16 cellular contexts compared by ENCODE assay signal in genomic region chr1:179058343-179059184, GRCh38. TPM values are rescaled to one million over a fixed set of nuclear protein-coding genes. Genes with fewer than 3 reads are reported as not detected.
A peak's percentile ranks its signal among the peaks of the same experiment; 100 is the strongest.
DNase-seq lines count a peak whose midpoint lies in the region; ATAC-seq and TF ChIP-seq lines count a peak whose summit lies in the region.
"Had no signal": no experiment of that assay in that cellular context is flagged by ENCODE, and none has a peak within 500 bp of the region (broad histone marks: within the 10 kb centered on the region; RNA-seq: fewer than 3 reads in every experiment).

No MANE protein-coding gene starts in this region.

- TF ChIP-seq CTCF in osteoblast (IDR thresholded peaks at IDR 0.05; ENCODE audit: extremely low read depth, low read depth, low read length): no peak

- H3K36me3 ChIP-seq in GM23248 (ENCODE audit: low read depth) (no peaks in the 10 kb centered on the region; the same call in 1 of the 2 replicates), NT2/D1 (ENCODE audit: insufficient read depth, insufficient read length, low read length) (peaks cover 21% of the 10 kb centered on the region), osteoblast (ENCODE audit: insufficient read depth, low read length) (no peaks in the 10 kb centered on the region)
- H3K36me3 ChIP-seq: cardiac muscle cell had no signal

- peak overlapping the region; percentile 8; the same call in 1 of the 2 replicates for H2AFZ ChIP-seq in GM23248
- H2AFZ ChIP-seq in osteoblast (ENCODE audit: low read length): no peak overlapping the region

- WGBS in GM23248 (ENCODE audit: low coverage in 1 of 2, low lambda C conversion rate in 2 of 2, missing lambda C conversion rate in 2 of 2), 2 experiments: 98 to 100% methylated on average over 1 of the region's 1 CpG

- peak overlapping the region; percentile 43 for H3K9ac ChIP-seq in GM23248
- H3K9ac ChIP-seq in NT2/D1 (ENCODE audit: insufficient read length, low read depth): no peak overlapping the region

- ATAC-seq in GM19455 (IDR thresholded peaks at IDR 0.05; ENCODE audit: unreplicated experiment): no peak
- ATAC-seq: esophagus mucosa; naive thymus-derived CD8-positive, alpha-beta T cell had no signal

- H3K27ac ChIP-seq in GM23248 (peak overlapping the region; percentile 76), osteoblast (ENCODE audit: low read depth, low read length) (peak overlapping the region; percentile 81)
- H3K27ac ChIP-seq: cardiac muscle cell, upper lobe of left lung had no signal

- H3K9me3 ChIP-seq in GM23248 (ENCODE audit: low read depth) (no peaks in the 10 kb centered on the region), NT2/D1 (ENCODE audit: insufficient read depth, low read length) (no peaks in the 10 kb centered on the region), osteoblast (ENCODE audit: low read depth, low read length) (no peaks in the 10 kb centered on the region)
- H3K9me3 ChIP-seq: upper lobe of left lung had no signal

- H3K4me2 ChIP-seq in GM23248 (ENCODE audit: unreplicated experiment): peak overlapping the region; percentile 76
- peak overlapping the region; percentile 33 for H3K4me2 ChIP-seq in osteoblast (ENCODE audit: insufficient read depth, low read length)

- H3K79me2 ChIP-seq in GM23248 (ENCODE audit: insufficient read depth): no peaks in the 10 kb centered on the region
- peaks cover 6% of the 10 kb centered on the region for H3K79me2 ChIP-seq in osteoblast (ENCODE audit: insufficient read depth, low read length)

- in situ Hi-C loops in GM23248 (cut with MboI): no loop called here

- peak; percentile 61 for DNase-seq in GM23248
- peak; percentile 18 for DNase-seq in NT2/D1 (ENCODE audit: low read depth, low spot score)
- DNase-seq in fibroblast of peridontal ligament (ENCODE audit: extremely low read depth): peak; percentile 66
- no peak for DNase-seq in osteoblast (ENCODE audit: insufficient read length, low spot score, missing footprints)
- no peak for DNase-seq in hippocampal formation (lab: John Stamatoyannopoulos, UW)
- no peak for DNase-seq in NCI-H1417 treated with DMSO at 0.1 percent for 48 hours (lab: John Stamatoyannopoulos, UW)
- DNase-seq in NCI-H1048 (lab: John Stamatoyannopoulos, UW): no peak
- DNase-seq: activated effector memory CD4-positive, alpha-beta T cell treated with anti-CD3 and anti-CD28 coated beads, Interleukin-2, amount 50 U/mL, for 16 hours; DMS53; immature natural killer cell; naive thymus-derived CD8-positive, alpha-beta T cell; NCI-H2107; upper lobe of left lung had no signal

- H3K4me1 ChIP-seq in GM23248 (ENCODE audit: insufficient read depth) (peaks cover 34% of the 10 kb centered on the region), NT2/D1 (ENCODE audit: insufficient read depth, insufficient read length) (peaks cover 5% of the 10 kb centered on the region), osteoblast (ENCODE audit: insufficient read depth, low read length) (peaks cover 25% of the 10 kb centered on the region)
- H3K4me1 ChIP-seq: upper lobe of left lung had no signal

- no peaks in the 10 kb centered on the region for H3K27me3 ChIP-seq in GM23248 (replicated peaks; ENCODE audit: insufficient read depth)
- no peaks in the 10 kb centered on the region for H3K27me3 ChIP-seq in NT2/D1 (ENCODE audit: insufficient read depth, insufficient read length)
- H3K27me3 ChIP-seq in osteoblast (ENCODE audit: insufficient read depth, low read length): no peaks in the 10 kb centered on the region
- H3K27me3 ChIP-seq: cardiac muscle cell, upper lobe of left lung had no signal

- H3K4me3 ChIP-seq in GM23248: peak overlapping the region; percentile 36
- no peak overlapping the region for H3K4me3 ChIP-seq in NT2/D1 (ENCODE audit: insufficient read length, low read depth)
- peak overlapping the region; percentile 9 for H3K4me3 ChIP-seq in osteoblast (ENCODE audit: insufficient read depth, low read length)
- H3K4me3 ChIP-seq: cardiac muscle cell, upper lobe of left lung had no signal

- H4K20me1 ChIP-seq in GM23248 (ENCODE audit: insufficient read depth) (no peaks in the 10 kb centered on the region), osteoblast (ENCODE audit: insufficient read depth, low read length) (no peaks in the 10 kb centered on the region)

- H3K9me2 ChIP-seq in GM23248 (ENCODE audit: insufficient read depth): no peaks in the 10 kb centered on the region

- peaks cover 42% of the 10 kb centered on the region for H3F3A ChIP-seq in GM23248 (ENCODE audit: insufficient read depth)

RNA-seq across cellular contexts. Expression of gene TOR3A, which starts 23.3 kb away (rescaled TPM):
- 44.8 and 45.5 TPM in 2 replicates for total RNA-seq in GM23248 (2014; rRNA removed; shearing (Covaris generic))
- 22.2 and 25.1 TPM in 2 replicates for polyA plus RNA-seq in GM23248 (2016; fragmentation: Nextera tagmentation; extraction: Ambion mirVana)
- total RNA-seq in osteoblast: 34.2 and 44.2 TPM in 2 replicates

RNA-seq across cellular contexts. Expression of gene FAM20B, which starts 32.9 kb away (rescaled TPM):
- 34.9 and 47.6 TPM in 2 replicates for total RNA-seq in GM23248 (2014; rRNA removed; shearing (Covaris generic))
- polyA plus RNA-seq in GM23248 (2016; fragmentation: Nextera tagmentation; extraction: Ambion mirVana): 10.6 and 12.6 TPM in 2 replicates
- 43.1 and 43.9 TPM in 2 replicates for total RNA-seq in osteoblast

Comparison
In these comparisons a context has a peak if more than half of its experiments do, and no peak if none do; other contexts are left out.
1. DNase-seq: peak in GM23248 (single experiment), NT2/D1 (single experiment) and fibroblast of peridontal ligament (single experiment); none in osteoblast (single experiment), hippocampal formation (0 of 2), NCI-H1417 treated with DMSO at 0.1 percent for 48 hours (single experiment) and NCI-H1048 (single experiment).